Comparison of ENCODE assay signal across 10 cellular contexts in genomic region chr12:47807338-47807737, GRCh38. TPM values are rescaled to one million over a fixed set of nuclear protein-coding genes. Genes with fewer than 3 reads are reported as not detected.
A peak's percentile ranks its signal among the peaks of the same experiment; 100 is the strongest.
DNase-seq lines count a peak whose midpoint lies in the region; ATAC-seq and TF ChIP-seq lines count a peak whose summit lies in the region.
"Had no signal": no experiment of that assay in that cellular context is flagged by ENCODE, and none has a peak within 500 bp of the region (broad histone marks: within the 10 kb centered on the region; RNA-seq: fewer than 3 reads in every experiment).

No MANE protein-coding gene starts in this region.

- H4K20me1 ChIP-seq in osteoblast (ENCODE audit: insufficient read depth, low read length), result peaks cover 69% of the 10 kb centered on the region

- no peaks in the 10 kb centered on the region for H3K9me3 ChIP-seq in naive thymus-derived CD4-positive, alpha-beta T cell (ENCODE audit: control insufficient read depth in 2 of 3, low read length in 3 of 3)
- H3K9me3 ChIP-seq in upper lobe of left lung (no peaks in the 10 kb centered on the region), osteoblast (ENCODE audit: low read depth, low read length) (no peaks in the 10 kb centered on the region)

- POLR2A ChIA-PET in naive thymus-derived CD4-positive, alpha-beta T cell (lab: Charles Lee), result interaction anchor here (0.6 to 15.6 kb wide), 6 partner anchors 10 to 1381 kb away, joined by 3 to 364 read pairs (median 3); partner anchors contain the start of gene HDAC7

- H3K4me2 ChIP-seq in osteoblast (ENCODE audit: insufficient read depth, low read length), result no peak overlapping the region

- no peaks in the 10 kb centered on the region for H3K27me3 Mint-ChIP-seq in activated T-cell treated with anti-CD3 and anti-CD28 coated beads, Interleukin-2, amount 50 U/mL, for 72 hours (ENCODE audit: low read depth)
- no peaks in the 10 kb centered on the region for H3K27me3 Mint-ChIP-seq in naive thymus-derived CD4-positive, alpha-beta T cell

- H2AFZ ChIP-seq in osteoblast (ENCODE audit: low read length), result no peak overlapping the region

- TF ChIP-seq CTCF in upper lobe of left lung (IDR thresholded peaks at IDR 0.05) (no peak), osteoblast (IDR thresholded peaks at IDR 0.05; ENCODE audit: extremely low read depth, low read depth, low read length) (no peak)

- CTCF ChIA-PET in naive thymus-derived CD4-positive, alpha-beta T cell (lab: Charles Lee), result interaction anchor here (0.7 to 22.9 kb wide), 9 partner anchors 11 to 98 kb away, joined by 3 to 539 read pairs (median 5); partner anchors contain the start of genes HDAC7 and VDR

- H3K9me3 Mint-ChIP-seq in activated T-cell treated with anti-CD3 and anti-CD28 coated beads, Interleukin-2, amount 50 U/mL, for 72 hours, result no peaks in the 10 kb centered on the region
- no peaks in the 10 kb centered on the region for H3K9me3 Mint-ChIP-seq in naive thymus-derived CD4-positive, alpha-beta T cell

- peaks cover 2 to 22% of the 10 kb centered on the region in 2 donors for H3K36me3 Mint-ChIP-seq in activated T-cell treated with anti-CD3 and anti-CD28 coated beads, Interleukin-2, amount 50 U/mL, for 72 hours (ENCODE audit: insufficient read depth in 2 of 2)
- peaks cover 0 to 22% (median 5%) of the 10 kb centered on the region in 5 donors for H3K36me3 Mint-ChIP-seq in naive thymus-derived CD4-positive, alpha-beta T cell

- peaks cover 0 to 7% (median 5%) of the 10 kb centered on the region in 3 experiments for H3K36me3 ChIP-seq in naive thymus-derived CD4-positive, alpha-beta T cell (ENCODE audit: control insufficient read depth in 2 of 3, insufficient read depth in 3 of 3, low read length in 3 of 3)
- H3K36me3 ChIP-seq in upper lobe of left lung (peaks cover 0 to 17% (median 0%) of the 10 kb centered on the region in 4 donors), osteoblast (ENCODE audit: insufficient read depth, low read length) (peaks cover 31% of the 10 kb centered on the region)

- no peak for ATAC-seq in activated T-cell treated with anti-CD3 and anti-CD28 coated beads, Interleukin-2, amount 50 U/mL, for 72 hours (replicated peaks in 1 of 2)
- ATAC-seq in naive thymus-derived CD4-positive, alpha-beta T cell, result no peak
- ATAC-seq in upper lobe of left lung (ENCODE audit: low FRiP score in 2 of 2), result peak in 1 of 2 donors; percentile 51
- no peak for ATAC-seq in HG02938 (IDR thresholded peaks at IDR 0.05; ENCODE audit: unreplicated experiment)

- no peak for TF ChIP-seq EP300 in upper lobe of left lung (IDR thresholded peaks at IDR 0.05)

- H3K27me3 ChIP-seq in naive thymus-derived CD4-positive, alpha-beta T cell (ENCODE audit: control insufficient read depth in 2 of 2, insufficient read depth in 2 of 2, low read length in 2 of 2), result no peaks in the 10 kb centered on the region
- no peaks in the 10 kb centered on the region for H3K27me3 ChIP-seq in upper lobe of left lung
- no peaks in the 10 kb centered on the region for H3K27me3 ChIP-seq in osteoblast (ENCODE audit: insufficient read depth, low read length)

- WGBS in upper lobe of left lung, 2 donors, result 48 to 56% methylated on average over 5 of the region's 5 CpGs

- H3K4me1 Mint-ChIP-seq in activated T-cell treated with anti-CD3 and anti-CD28 coated beads, Interleukin-2, amount 50 U/mL, for 72 hours (ENCODE audit: low read depth), result peaks cover 100% of the 10 kb centered on the region
- H3K4me1 Mint-ChIP-seq in naive thymus-derived CD4-positive, alpha-beta T cell, result peaks cover 76 to 100% (median 93%) of the 10 kb centered on the region in 7 donors

- H3K4me3 Mint-ChIP-seq in activated T-cell treated with anti-CD3 and anti-CD28 coated beads, Interleukin-2, amount 50 U/mL, for 72 hours, result peak overlapping the region; percentile 81 to 86
- H3K4me3 Mint-ChIP-seq in naive thymus-derived CD4-positive, alpha-beta T cell, result peak overlapping the region; percentile 72 to 88 (median 82)

- intact Hi-C loops in naive thymus-derived CD4-positive, alpha-beta T cell (cut with micrococcal nuclease), result loop anchor here in 1 of 2 donors (5.0 kb wide), 1 partner anchor 1590 kb away; no protein-coding TSS in a partner anchor

- TF ChIP-seq POLR2A in upper lobe of left lung (IDR thresholded peaks at IDR 0.05), result no peak

- peaks cover 96% of the 10 kb centered on the region for H3K79me2 ChIP-seq in osteoblast (ENCODE audit: insufficient read depth, low read length)

- peaks cover 79 to 98% of the 10 kb centered on the region in 2 donors for H3K4me1 ChIP-seq in naive thymus-derived CD4-positive, alpha-beta T cell (ENCODE audit: control insufficient read depth in 2 of 2, insufficient read depth in 2 of 2, low read length in 2 of 2)
- H3K4me1 ChIP-seq in upper lobe of left lung (peaks cover 100% of the 10 kb centered on the region in 4 donors), osteoblast (ENCODE audit: insufficient read depth, low read length) (peaks cover 55% of the 10 kb centered on the region)

- H3K4me3 ChIP-seq in naive thymus-derived CD4-positive, alpha-beta T cell (ENCODE audit: low read length), result peak overlapping the region; percentile 45
- H3K4me3 ChIP-seq in upper lobe of left lung (no peak overlapping the region), osteoblast (ENCODE audit: insufficient read depth, low read length) (no peak overlapping the region)

- peak overlapping the region; percentile 72 for H3K27ac ChIP-seq in cingulate gyrus (ENCODE audit: low read depth, low read length)
- peak overlapping the region; percentile 81 for H3K27ac ChIP-seq in naive thymus-derived CD4-positive, alpha-beta T cell (ENCODE audit: low read depth, low read length)
- peak overlapping the region; percentile 86 to 99 (median 98) for H3K27ac ChIP-seq in upper lobe of left lung
- no peak overlapping the region for H3K27ac ChIP-seq in osteoblast (ENCODE audit: low read depth, low read length)

- DNase-seq in activated T-cell treated with anti-CD3 and anti-CD28 coated beads, Interleukin-2, amount 50 U/mL, for 72 hours, result no peak
- no peak for DNase-seq in activated T-cell treated with anti-CD3 and anti-CD28 coated beads, Interleukin-2, amount 50 U/mL, for 1 hour
- no peak for DNase-seq in naive thymus-derived CD4-positive, alpha-beta T cell
- no peak for DNase-seq in upper lobe of left lung
- no peak for DNase-seq in osteoblast (ENCODE audit: insufficient read length, low spot score, missing footprints)
- DNase-seq in cerebellar cortex (ENCODE audit: low spot score), result no peak
- DNase-seq: islet precursor cell, NCI-H1092 treated with DMSO at 0.1 percent for 48 hours had no signal

- H3K27ac Mint-ChIP-seq in activated T-cell treated with anti-CD3 and anti-CD28 coated beads, Interleukin-2, amount 50 U/mL, for 72 hours, result peak overlapping the region; percentile 94
- H3K27ac Mint-ChIP-seq in naive thymus-derived CD4-positive, alpha-beta T cell, result peak overlapping the region; percentile 92 to 98 (median 96)

RNA-seq across cellular contexts. Expression of gene HDAC7, which starts 12.4 kb away (rescaled TPM):
- total RNA-seq in activated T-cell treated with anti-CD3 and anti-CD28 coated beads, Interleukin-2, amount 50 U/mL, for 72 hours, result 100 to 1,000 TPM; 288 to 350 TPM
- total RNA-seq in naive thymus-derived CD4-positive, alpha-beta T cell, result 100 to 1,000 TPM; 150 to 194 (median 188) TPM
- polyA plus RNA-seq in naive thymus-derived CD4-positive, alpha-beta T cell, result 10 to 100 TPM; 16.7 to 36.7 TPM
- 100 to 1,000 TPM in 4 of 6 donors, 10 to 100 TPM in 2; 66.6 to 164 (median 126) TPM for total RNA-seq in upper lobe of left lung
- 39.8 and 41.3 TPM in 2 replicates for total RNA-seq in osteoblast

RNA-seq across cellular contexts. Expression of gene SLC48A1, which starts 34.3 kb away (rescaled TPM):
- 10 to 100 TPM; 14.6 to 15.2 TPM for total RNA-seq in activated T-cell treated with anti-CD3 and anti-CD28 coated beads, Interleukin-2, amount 50 U/mL, for 72 hours
- total RNA-seq in naive thymus-derived CD4-positive, alpha-beta T cell, result 10 to 100 TPM in 2 of 5 experiments, 1 to 10 TPM in 3; 6.7 to 14.3 (median 10.0) TPM
- polyA plus RNA-seq in naive thymus-derived CD4-positive, alpha-beta T cell, result 10 to 100 TPM; 12.5 to 15.6 TPM
- total RNA-seq in upper lobe of left lung (10 to 100 TPM; 26.5 to 36.5 (median 33.9) TPM), osteoblast (18.0 and 19.2 TPM in 2 replicates)

RNA-seq across cellular contexts. Expression of gene RAPGEF3, which starts 48.7 kb away (rescaled TPM):
- total RNA-seq in activated T-cell treated with anti-CD3 and anti-CD28 coated beads, Interleukin-2, amount 50 U/mL, for 72 hours, result 1 to 10 TPM in 1 of 2 donors, under 1 TPM in 1; 0.62 to 1.4 TPM
- total RNA-seq in naive thymus-derived CD4-positive, alpha-beta T cell, result 1 to 10 TPM in 2 of 5 experiments, under 1 TPM in 2, not detected in 1; 0.08 to 1.9 (median 1.1) TPM
- under 1 TPM in 1 of 2 donors, not detected in 1; 0.15 TPM for polyA plus RNA-seq in naive thymus-derived CD4-positive, alpha-beta T cell
- 10 to 100 TPM; 19.0 to 94.0 (median 52.1) TPM for total RNA-seq in upper lobe of left lung
- total RNA-seq in osteoblast, result 3.5 and 4.3 TPM in 2 replicates
